In genomic region chr22:20919718-20920117, GRCh38 we compare ENCODE assay signal across 1 cellular context.
TF ChIP-seq lines count a peak whose summit lies in the region.

No MANE protein-coding gene starts in this region.

TF ChIP-seq in GM23338, 12 proteins besides CTCF, POLR2A, EP300 and RAD21 (continued from another document):
- TF ChIP-seq REST (IDR thresholded peaks at IDR 0.05; ENCODE audit: unreplicated experiment) (no peak), ZNF462 (CRISPR knock-in tag; IDR thresholded peaks at IDR 0.05) (no peak), ZNF114 (CRISPR knock-in tag; IDR thresholded peaks at IDR 0.05) (no peak), EZH2phosphoT487 (IDR thresholded peaks at IDR 0.05; ENCODE audit: unreplicated experiment) (no peak)
